ENCODE assay signal across 8 cellular contexts in the genomic region with DNA sequence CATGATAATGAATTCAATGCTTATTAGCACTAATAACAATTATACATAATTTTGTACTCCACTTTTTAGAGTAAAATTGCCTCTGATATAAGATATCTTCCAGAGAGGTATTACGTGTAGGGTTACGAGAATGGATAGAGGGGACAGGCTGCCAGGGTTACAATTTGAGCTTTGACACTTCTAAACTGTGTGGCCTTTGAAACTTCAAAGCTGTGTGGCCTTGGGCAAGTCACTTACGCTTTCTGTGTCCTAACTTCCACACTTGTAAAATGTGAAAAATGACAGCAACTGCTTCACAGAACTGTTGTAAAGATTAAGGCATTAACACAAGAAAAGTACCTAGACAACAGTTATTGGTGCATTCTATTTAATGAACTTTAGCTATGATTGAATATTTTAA.
"Had no signal": no experiment of that assay in that cellular context is flagged by ENCODE, and none has a peak within 500 bp of the region (broad histone marks: within the 10 kb centered on the region; RNA-seq: fewer than 3 reads in every experiment).

No MANE protein-coding gene starts in this region.

- H3K4me3 ChIP-seq: GM12878 had no signal

- ATAC-seq: GM12878 had no signal

- FAIRE-seq: G401.6, GM12878, GM12891, GM12892, GM18507, GM19239 had no signal

- DNase-seq: GDM1, GF-D8 had no signal
